Comparison of ENCODE assay signal across 21 cellular contexts in the genomic region with DNA sequence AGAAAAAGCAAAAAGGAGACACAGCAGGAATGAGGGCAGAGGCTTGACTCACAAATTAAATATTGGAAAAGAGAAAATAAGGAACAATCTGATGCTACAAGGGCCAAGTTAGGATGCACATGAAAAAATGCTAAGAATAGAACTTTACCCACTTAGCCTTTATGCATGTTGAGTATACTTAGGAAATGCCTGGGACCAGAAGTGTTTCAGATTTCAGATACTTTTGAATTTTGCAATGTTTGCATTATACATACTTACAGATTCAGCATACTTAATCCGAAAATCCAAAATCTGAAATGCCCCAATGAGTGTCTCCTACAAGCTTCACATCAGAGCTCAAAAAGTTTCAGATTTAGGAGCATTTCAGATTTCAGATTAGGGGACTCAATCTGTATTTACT.
DNase-seq lines count a peak whose midpoint lies in the region; ATAC-seq, FAIRE-seq and TF ChIP-seq lines count a peak whose summit lies in the region.
"Had no signal": no experiment of that assay in that cellular context is flagged by ENCODE, and none has a peak within 500 bp of the region (broad histone marks: within the 10 kb centered on the region; RNA-seq: fewer than 3 reads in every experiment).

No MANE protein-coding gene starts in this region.

- ATAC-seq in HepG2 (no peak), right lobe of liver (no peak), left lung (peak; percentile 62)
- no peak for ATAC-seq in activated naive CD4-positive, alpha-beta T cell treated with anti-CD3 and anti-CD28 coated beads, Interleukin-2, amount 50 U/mL, for 72 hours
- ATAC-seq: GM12878 had no signal

- H3K79me2 ChIP-seq in HepG2 (ENCODE audit: insufficient read depth, low read length) = no peaks in the 10 kb centered on the region

- no peaks in the 10 kb centered on the region for H3K9me3 ChIP-seq in HepG2 (ENCODE audit: low read length)
- H3K9me3 ChIP-seq in right lobe of liver = no peaks in the 10 kb centered on the region
- no peaks in the 10 kb centered on the region for H3K9me3 ChIP-seq in adipocyte (ENCODE audit: control insufficient read depth, low read length)
- no peaks in the 10 kb centered on the region for H3K9me3 ChIP-seq in left lung

- H3K4me2 ChIP-seq in HepG2 (ENCODE audit: low read depth, low read length) = no peak overlapping the region

- TF ChIP-seq EP300 in HepG2 (IDR thresholded peaks at IDR 0.05; ENCODE audit: low read depth in 2 of 2, low read length in 2 of 2) (no peak), HepG2 (CRISPR knock-in tag; IDR thresholded peaks at IDR 0.05; ENCODE audit: borderline replicate concordance) (no peak)

- peaks cover 2% of the 10 kb centered on the region for H3K4me1 ChIP-seq in HepG2 (ENCODE audit: insufficient read depth, low read length)
- H3K4me1 ChIP-seq in right lobe of liver = no peaks in the 10 kb centered on the region
- H3K4me1 ChIP-seq in adipocyte (ENCODE audit: control insufficient read depth, insufficient read depth, low read length) = no peaks in the 10 kb centered on the region
- no peaks in the 10 kb centered on the region for H3K4me1 ChIP-seq in left lung

- H3K27ac ChIP-seq in HepG2 (ENCODE audit: extremely low read length, insufficient read depth, low read length) (no peak overlapping the region), right lobe of liver (no peak overlapping the region), left lung (no peak overlapping the region)
- H3K27ac ChIP-seq: 22Rv1, GM23248 had no signal

- peaks cover 22 to 34% of the 10 kb centered on the region in 2 donors for H3K36me3 Mint-ChIP-seq in activated naive CD4-positive, alpha-beta T cell treated with anti-CD3 and anti-CD28 coated beads, Interleukin-2, amount 50 U/mL, for 72 hours

- H3K36me3 ChIP-seq in HepG2 (replicated peaks in 1 of 2; ENCODE audit: control insufficient read depth in 1 of 2, insufficient read depth in 2 of 2, low read length in 2 of 2) (peaks cover 0 to 1% of the 10 kb centered on the region in 2 experiments; a peak in 1 of 5 replicates), right lobe of liver (no peaks in the 10 kb centered on the region), adipocyte (ENCODE audit: control insufficient read depth, insufficient read depth, low read length, severe bottlenecking) (peaks cover 9% of the 10 kb centered on the region), left lung (peaks cover 0 to 41% of the 10 kb centered on the region in 2 donors)

- FAIRE-seq in HepG2 (lab: Jason Lieb, UNC) = no peak
- FAIRE-seq: A204.1, GM12878, GM19239, H1 had no signal

- 96% methylated on average over 1 of the region's 1 CpG for WGBS in HepG2 (ENCODE audit: low lambda C conversion rate)
- 100% methylated on average over 1 of the region's 1 CpG for WGBS in right lobe of liver (ENCODE audit: insufficient coverage, low coverage, low lambda C conversion rate, missing lambda C conversion rate)

- H3K27ac Mint-ChIP-seq in activated naive CD4-positive, alpha-beta T cell treated with anti-CD3 and anti-CD28 coated beads, Interleukin-2, amount 50 U/mL, for 72 hours = no peak overlapping the region

- peaks cover 0 to 3% of the 10 kb centered on the region in 2 donors for H3K9me3 Mint-ChIP-seq in activated naive CD4-positive, alpha-beta T cell treated with anti-CD3 and anti-CD28 coated beads, Interleukin-2, amount 50 U/mL, for 72 hours
- H3K9me3 Mint-ChIP-seq: CD4-positive, alpha-beta memory T cell had no signal

- no TSS peak for BruUV-seq in HepG2 (replicated peaks; lab: Mats Ljungman, UMichigan)

- no peaks in the 10 kb centered on the region for H4K20me1 ChIP-seq in HepG2 (ENCODE audit: insufficient read depth, low read length)

- no peak overlapping the region for H2AFZ ChIP-seq in HepG2 (ENCODE audit: low read length)
- H2AFZ ChIP-seq: GM23248 had no signal

- in situ Hi-C loops in HepG2 (cut with HindIII; ENCODE audit: extremely low pct_ligation_motif_present, low pct_unique_long_range_greater_than_20kb) = no loop called here

- DNase-seq in HepG2 (ENCODE audit: low spot score) = no peak
- DNase-seq in right lobe of liver = no peak
- peak; percentile 36 for DNase-seq in adipocyte (ENCODE audit: low read depth)
- DNase-seq in left lung = no peak
- DNase-seq in occipital lobe (lab: John Stamatoyannopoulos, UW) = no peak
- DNase-seq in NCI-H748 (lab: John Stamatoyannopoulos, UW; ENCODE audit: unreplicated experiment) = no peak
- DNase-seq in activated naive CD4-positive, alpha-beta T cell treated with anti-CD3 and anti-CD28 coated beads, Interleukin-2, amount 50 U/mL, for 72 hours (ENCODE audit: low spot score in 2 of 2) = no peak
- DNase-seq: ACHN; C1 segment of cervical spinal cord; Calu3; CD4-positive, alpha-beta memory T cell; COR-L47; DND-41; GDM1; H7 had no signal

- CTCF ChIA-PET in HepG2 (lab: Yijun Ruan, JAX; ENCODE audit: low intra/inter-chr PET ratio, low total read pairs) = no interaction called here

- H3K4me3 ChIP-seq in HepG2 (replicated peaks in 1 of 3; ENCODE audit: insufficient read depth in 1 of 3, low read depth in 2 of 3, low read length in 3 of 3) (no peak overlapping the region), right lobe of liver (no peak overlapping the region), adipocyte (ENCODE audit: low read length) (no peak overlapping the region), left lung (no peak overlapping the region)
- H3K4me3 ChIP-seq: GM12878, GM23248 had no signal

- TF ChIP-seq RAD21 in HepG2 (CRISPR knock-in tag; IDR thresholded peaks at IDR 0.05) = no peak

- H3K9ac ChIP-seq in HepG2 (ENCODE audit: insufficient read depth, low read depth, low read length) = no peak overlapping the region
- no peak overlapping the region for H3K9ac ChIP-seq in adipocyte (ENCODE audit: low read length)
- H3K9ac ChIP-seq: GM23248 had no signal

- TF ChIP-seq POLR2A in HepG2 (IDR thresholded peaks at IDR 0.05; ENCODE audit: insufficient read depth in 1 of 2, low read depth in 2 of 2, low read length in 2 of 2) (no peak), right lobe of liver (IDR thresholded peaks at IDR 0.05) (no peak)

- POLR2A ChIA-PET in HepG2 (lab: Yijun Ruan, JAX) = no interaction called here

- intact Hi-C loops in HepG2 (cut with micrococcal nuclease; ENCODE audit: unreplicated experiment) (no loop called here), right lobe of liver (cut with DNase I) (no loop called here), left lung (cut with DNase I) (no loop called here)

- no peaks in the 10 kb centered on the region for H3K27me3 ChIP-seq in HepG2 (ENCODE audit: control insufficient read depth in 1 of 2, insufficient read depth in 2 of 2, low read length in 2 of 2)
- no peaks in the 10 kb centered on the region for H3K27me3 ChIP-seq in right lobe of liver
- no peaks in the 10 kb centered on the region for H3K27me3 ChIP-seq in adipocyte (replicated peaks; ENCODE audit: control insufficient read depth, insufficient read depth, low read length)
- no peaks in the 10 kb centered on the region for H3K27me3 ChIP-seq in left lung

- TF ChIP-seq CTCF in HepG2 (CRISPR knock-in tag; IDR thresholded peaks at IDR 0.05) (no peak), right lobe of liver (IDR thresholded peaks at IDR 0.05) (no peak), left lung (IDR thresholded peaks at IDR 0.05) (no peak)

TF ChIP-seq in HepG2, 621 proteins besides CTCF, POLR2A, EP300 and RAD21:
- no peak for TF ChIP-seq ZFY (CRISPR knock-in tag; IDR thresholded peaks at IDR 0.05)
- peak; percentile 61; the same call in 1 of the 2 replicates for TF ChIP-seq MAFF (IDR thresholded peaks at IDR 0.05; ENCODE audit: low read depth, low read length)
- TF ChIP-seq MAFK (conservative IDR thresholded peaks at IDR 0.05 in 1 of 2, IDR thresholded peaks at IDR 0.05 in 1 of 2; ENCODE audit: low read length in 2 of 2) = peak in 1 of 2 experiments; percentile 72; a peak in 3 of 4 replicates
